9 cellular contexts compared by ENCODE assay signal in genomic region chr15:99476413-99477222, GRCh38.
DNase-seq lines count a peak whose midpoint lies in the region; ATAC-seq lines count a peak whose summit lies in the region.
"Had no signal": no experiment of that assay in that cellular context is flagged by ENCODE, and none has a peak within 500 bp of the region (broad histone marks: within the 10 kb centered on the region; RNA-seq: fewer than 3 reads in every experiment).

No MANE protein-coding gene starts in this region.

- H3K4me3 ChIP-seq in skin epidermis: no peak overlapping the region

- ATAC-seq in GM21717 (IDR thresholded peaks at IDR 0.05; ENCODE audit: unreplicated experiment) (peak; percentile 52), GM18873 (IDR thresholded peaks at IDR 0.05; ENCODE audit: low FRiP score, unreplicated experiment) (no peak)

- H3K27ac ChIP-seq in skin epidermis: peak overlapping the region in 18 of 21 experiments; percentile 25 to 89 (median 76)

- in situ Hi-C loops in Caki2 (cut with HindIII; ENCODE audit: low pct_unique_long_range_greater_than_20kb, low sequenced_read_pairs): no loop called here

- peak; percentile 28 for DNase-seq in Caki2 (ENCODE audit: low read depth)
- DNase-seq in NCI-H69 (lab: John Stamatoyannopoulos, UW): peak; percentile 32
- peak; percentile 95 for DNase-seq in amniotic stem cell (lab: John Stamatoyannopoulos, UW)
- DNase-seq in hepatic stellate cell (ENCODE audit: low spot score): peak; percentile 90
- no peak for DNase-seq in foreskin melanocyte
- DNase-seq: natural killer cell had no signal
